8 cellular contexts compared by ENCODE assay signal in genomic region chr18:54358495-54358793, GRCh38. TPM values are rescaled to one million over a fixed set of nuclear protein-coding genes. Genes with fewer than 3 reads are reported as not detected.
DNase-seq lines count a peak whose midpoint lies in the region; ATAC-seq and TF ChIP-seq lines count a peak whose summit lies in the region.

No MANE protein-coding gene starts in this region.

- under 1% methylated on average over 15 of the region's 15 CpGs for WGBS in right cardiac atrium

- peak overlapping the region; percentile 85 for H3K4me2 ChIP-seq in skeletal muscle satellite cell (ENCODE audit: low read length)

- ATAC-seq in GM18870 (IDR thresholded peaks at IDR 0.05; ENCODE audit: unreplicated experiment) (peak; percentile 14), HG03378 (IDR thresholded peaks at IDR 0.05; ENCODE audit: unreplicated experiment) (peak; percentile 18), right cardiac atrium (peak; percentile 44 to 56)

- CTCF ChIA-PET in AG04450 (lab: Charles Lee) = interaction anchor here (1.4 to 4.3 kb wide), 4 partner anchors 9 to 313 kb away, joined by 3 to 35 read pairs (median 10); no protein-coding TSS in a partner anchor

- H3K36me3 Mint-ChIP-seq in activated T-helper 2 cell treated with anti-CD3 and anti-CD28 coated beads, Interferon-gamma antibody, Interleukin-2, Interleukin-4, amounts not matched to agents 10 μg/mL and 5 μg/mL and 100 μg/mL, durations not matched to agents 14 hours and 24 hours and 36 hours (ENCODE audit: low read depth) = peaks cover 22% of the 10 kb centered on the region

- TF ChIP-seq CTCF in AG04450 (IDR thresholded peaks at IDR 0.05; ENCODE audit: low read depth, low read length) = no peak

- H3K27ac Mint-ChIP-seq in activated T-helper 2 cell treated with anti-CD3 and anti-CD28 coated beads, Interferon-gamma antibody, Interleukin-2, Interleukin-4, amounts not matched to agents 10 μg/mL and 5 μg/mL and 100 μg/mL, durations not matched to agents 14 hours and 24 hours and 36 hours = peak overlapping the region; percentile 97

- H3K9ac ChIP-seq in skeletal muscle satellite cell (ENCODE audit: low read depth, low read length) = peak overlapping the region; percentile 86

- POLR2A ChIA-PET in AG04450 (lab: Yijun Ruan, JAX) = no interaction called here

- DNase-seq in AG04450 (ENCODE audit: low read depth, low spot score) (no peak), right cardiac atrium (peak in 2 of 3 donors; percentile 52), NCI-H524 (lab: John Stamatoyannopoulos, UW) (no peak)
- no peak for DNase-seq in activated T-helper 2 cell treated with anti-CD3 and anti-CD28 coated beads, Interferon-gamma antibody, Interleukin-2, Interleukin-4, amounts not matched to agents 10 μg/mL and 5 μg/mL and 100 μg/mL, durations not matched to agents 14 hours and 24 hours and 36 hours (ENCODE audit: low spot score)
- no peak for DNase-seq in activated effector memory CD4-positive, alpha-beta T cell treated with Interleukin-2 at 50 U/mL for 16 hours

- H3K27me3 Mint-ChIP-seq in activated T-helper 2 cell treated with anti-CD3 and anti-CD28 coated beads, Interferon-gamma antibody, Interleukin-2, Interleukin-4, amounts not matched to agents 10 μg/mL and 5 μg/mL and 100 μg/mL, durations not matched to agents 14 hours and 24 hours and 36 hours (ENCODE audit: low read depth) = no peaks in the 10 kb centered on the region

- H3K27ac ChIP-seq in AG04450 (ENCODE audit: low read depth, low read length) = peak overlapping the region; percentile 43
- no peak overlapping the region for H3K27ac ChIP-seq in right cardiac atrium (ENCODE audit: low read length)

- H3K9me3 ChIP-seq in AG04450 (ENCODE audit: control insufficient read depth, insufficient read depth, low read length) = no peaks in the 10 kb centered on the region; the same call in 1 of the 2 replicates
- H3K9me3 ChIP-seq in right cardiac atrium (ENCODE audit: control insufficient read depth, low read length) = no peaks in the 10 kb centered on the region
- H3K9me3 ChIP-seq in skeletal muscle satellite cell (replicated peaks; ENCODE audit: low read length) = no peaks in the 10 kb centered on the region

- H3K4me1 ChIP-seq in right cardiac atrium (ENCODE audit: control insufficient read depth, insufficient read depth, low read length) = no peaks in the 10 kb centered on the region
- peaks cover 18% of the 10 kb centered on the region for H3K4me1 ChIP-seq in skeletal muscle satellite cell (ENCODE audit: control insufficient read depth, insufficient read depth, low read length)

- H3K27me3 ChIP-seq in AG04450 (ENCODE audit: control insufficient read depth, insufficient read depth, low read length) (no peaks in the 10 kb centered on the region), right cardiac atrium (ENCODE audit: control insufficient read depth, insufficient read depth) (no peaks in the 10 kb centered on the region), skeletal muscle satellite cell (ENCODE audit: control insufficient read depth, insufficient read depth, low read length) (no peaks in the 10 kb centered on the region)

- H3K36me3 ChIP-seq in skeletal muscle satellite cell (ENCODE audit: insufficient read depth, low read length) = peaks cover 10% of the 10 kb centered on the region

- intact Hi-C loops in activated T-helper 2 cell treated with anti-CD3 and anti-CD28 coated beads, Interferon-gamma antibody, Interleukin-2, Interleukin-4, amounts not matched to agents 10 μg/mL and 5 μg/mL and 100 μg/mL, durations not matched to agents 14 hours and 24 hours and 36 hours (cut with micrococcal nuclease) = loop anchor here (1.0 kb wide), 1 partner anchor 30 kb away; no protein-coding TSS in a partner anchor
- intact Hi-C loops in right cardiac atrium (cut with DNase I) = no loop called here

- H3K4me1 Mint-ChIP-seq in activated T-helper 2 cell treated with anti-CD3 and anti-CD28 coated beads, Interferon-gamma antibody, Interleukin-2, Interleukin-4, amounts not matched to agents 10 μg/mL and 5 μg/mL and 100 μg/mL, durations not matched to agents 14 hours and 24 hours and 36 hours (ENCODE audit: low read depth) = peaks cover 21% of the 10 kb centered on the region

- H3K4me3 Mint-ChIP-seq in activated T-helper 2 cell treated with anti-CD3 and anti-CD28 coated beads, Interferon-gamma antibody, Interleukin-2, Interleukin-4, amounts not matched to agents 10 μg/mL and 5 μg/mL and 100 μg/mL, durations not matched to agents 14 hours and 24 hours and 36 hours (ENCODE audit: low read depth) = peak overlapping the region; percentile 99

- H3K4me3 ChIP-seq in AG04450 (ENCODE audit: low read depth, low read length) = peak overlapping the region; percentile 89
- H3K4me3 ChIP-seq in right cardiac atrium (ENCODE audit: low read length) = peak overlapping the region; percentile 87
- H3K4me3 ChIP-seq in skeletal muscle satellite cell (ENCODE audit: low read length) = peak overlapping the region; percentile 86

- no peaks in the 10 kb centered on the region for H3K9me3 Mint-ChIP-seq in activated T-helper 2 cell treated with anti-CD3 and anti-CD28 coated beads, Interferon-gamma antibody, Interleukin-2, Interleukin-4, amounts not matched to agents 10 μg/mL and 5 μg/mL and 100 μg/mL, durations not matched to agents 14 hours and 24 hours and 36 hours

RNA-seq across cellular contexts. Expression of gene C18orf54, which starts 0.7 kb away (rescaled TPM):
- polyA plus RNA-seq in AG04450 (2011; rRNA removed) = 2.7 and 3.8 TPM in 2 replicates
- polyA minus RNA-seq in AG04450 (2011; rRNA and poly(A)+ RNA removed) = 1.5 and 2.6 TPM in 2 replicates
- total RNA-seq in activated T-helper 2 cell treated with anti-CD3 and anti-CD28 coated beads, Interferon-gamma antibody, Interleukin-2, Interleukin-4, amounts not matched to agents 10 μg/mL and 5 μg/mL and 100 μg/mL, durations not matched to agents 14 hours and 24 hours and 36 hours = 10.4 and 10.9 TPM in 2 replicates
- 1 to 10 TPM in 3 of 4 donors, under 1 TPM in 1; 0.53 to 1.5 (median 1.2) TPM for total RNA-seq in right cardiac atrium
- polyA plus RNA-seq in right cardiac atrium = 0.66 TPM
- total RNA-seq in skeletal muscle satellite cell (2012; rRNA removed) = 2.8 TPM in 2 replicates

RNA-seq across cellular contexts. Expression of gene STARD6, which starts 0.8 kb away (rescaled TPM):
- polyA plus RNA-seq in AG04450 (2011; rRNA removed) (0.14 TPM in 1 of 2 replicates, not detected in the other), right cardiac atrium (not detected)
- polyA minus RNA-seq in AG04450 (2011; rRNA and poly(A)+ RNA removed) = not detected in 2 replicates
- total RNA-seq in activated T-helper 2 cell treated with anti-CD3 and anti-CD28 coated beads, Interferon-gamma antibody, Interleukin-2, Interleukin-4, amounts not matched to agents 10 μg/mL and 5 μg/mL and 100 μg/mL, durations not matched to agents 14 hours and 24 hours and 36 hours = not detected in 2 replicates
- not detected for total RNA-seq in right cardiac atrium
- total RNA-seq in skeletal muscle satellite cell (2012; rRNA removed) = 0.22 TPM in 1 of 2 replicates, not detected in the other

Comparison
In these comparisons a context has a peak if more than half of its experiments do, and no peak if none do; other contexts are left out.
1. DNase-seq: peak in right cardiac atrium (2 of 3); none in AG04450 (single experiment), activated T-helper 2 cell treated with anti-CD3 and anti-CD28 coated beads, Interferon-gamma antibody, Interleukin-2, Interleukin-4, amounts not matched to agents 10 μg/mL and 5 μg/mL and 100 μg/mL, durations not matched to agents 14 hours and 24 hours and 36 hours (single experiment), activated effector memory CD4-positive, alpha-beta T cell treated with Interleukin-2 at 50 U/mL for 16 hours (single experiment) and NCI-H524 (0 of 2).
2. Peak in every context shown above with its lines, with median percentiles within 50 percentile points of each other: H3K4me3 ChIP-seq and ATAC-seq.